ENCODE assay signal across 14 cellular contexts in the genomic region with DNA sequence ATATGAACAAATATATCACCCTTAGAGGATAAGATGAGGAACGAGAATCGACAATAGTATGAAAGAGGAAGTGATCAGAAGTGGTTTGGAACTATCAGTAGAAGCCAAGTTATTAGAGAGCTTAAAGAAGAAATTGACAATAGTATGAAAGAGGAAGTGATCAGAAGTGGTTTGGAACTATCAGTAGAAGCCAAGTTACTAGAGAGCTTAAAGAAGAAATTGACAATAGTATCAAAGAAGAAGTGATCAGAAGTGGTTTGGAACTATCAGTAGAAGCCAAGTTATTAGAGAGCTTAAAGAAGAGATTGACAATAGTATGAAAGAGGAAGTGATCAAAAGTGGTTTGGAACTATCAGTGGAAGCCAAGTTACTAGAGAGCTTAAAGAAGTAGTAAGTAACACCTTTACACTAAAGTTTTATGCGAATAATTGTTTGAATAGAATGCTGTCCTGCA.
DNase-seq lines count a peak whose midpoint lies in the region; ATAC-seq, FAIRE-seq and TF ChIP-seq lines count a peak whose summit lies in the region.
"Had no signal": no experiment of that assay in that cellular context is flagged by ENCODE, and none has a peak within 500 bp of the region (broad histone marks: within the 10 kb centered on the region; RNA-seq: fewer than 3 reads in every experiment).

No MANE protein-coding gene starts in this region.

- TF ChIP-seq CTCF in GM10266 (IDR thresholded peaks at IDR 0.05; ENCODE audit: control insufficient read depth, insufficient read depth, low read depth, missing control alignments) (no peak), chondrocyte (IDR thresholded peaks at IDR 0.05) (no peak)

- H3K27ac Mint-ChIP-seq in chondrocyte (ENCODE audit: unreplicated experiment): no peak overlapping the region
- H3K27ac Mint-ChIP-seq: stimulated activated effector memory CD8-positive, alpha-beta T cell treated with anti-CD3 and anti-CD28 coated beads, Interleukin-12 subunit alpha, Interleukin-12 subunit beta, amount 100 ng/mL, for 72 hours had no signal

- no peaks in the 10 kb centered on the region for H3K27me3 Mint-ChIP-seq in chondrocyte (ENCODE audit: low read depth)

- peaks cover 2% of the 10 kb centered on the region for H3K36me3 Mint-ChIP-seq in chondrocyte (ENCODE audit: low read depth)
- H3K36me3 Mint-ChIP-seq: stimulated activated effector memory CD8-positive, alpha-beta T cell treated with anti-CD3 and anti-CD28 coated beads, Interleukin-12 subunit alpha, Interleukin-12 subunit beta, amount 100 ng/mL, for 72 hours had no signal

- peak; percentile 4 for DNase-seq in GM10266 (ENCODE audit: extremely low spot score)
- no peak for DNase-seq in frontal cortex (ENCODE audit: low spot score in 2 of 2)
- no peak for DNase-seq in NCI-H2081 (lab: John Stamatoyannopoulos, UW)
- no peak for DNase-seq in chondrocyte (ENCODE audit: low spot score)
- no peak for DNase-seq in activated T-cell treated with anti-CD3 and anti-CD28 coated beads for 4 hours
- DNase-seq: activated CD8-positive, alpha-beta memory T cell treated with anti-CD3 and anti-CD28 coated beads, Interleukin-2, amount 50 U/mL, for 4 hours; heart left ventricle; KBM-7; left ventricle myocardium superior; occipital lobe had no signal

- peaks cover 10% of the 10 kb centered on the region for H3K4me1 Mint-ChIP-seq in chondrocyte (ENCODE audit: low read depth)

- FAIRE-seq in frontal cortex (lab: Jason Lieb, UNC): no peak

- no peak overlapping the region for H3K4me3 Mint-ChIP-seq in chondrocyte (ENCODE audit: unreplicated experiment)
- H3K4me3 Mint-ChIP-seq: stimulated activated effector memory CD8-positive, alpha-beta T cell treated with anti-CD3 and anti-CD28 coated beads, Interleukin-12 subunit alpha, Interleukin-12 subunit beta, amount 100 ng/mL, for 72 hours had no signal

- peak; percentile 63 for ATAC-seq in GM19328 (IDR thresholded peaks at IDR 0.05; ENCODE audit: unreplicated experiment)
- peak; percentile 66 for ATAC-seq in HG02678 (IDR thresholded peaks at IDR 0.05; ENCODE audit: unreplicated experiment)
- ATAC-seq in HG03457 (IDR thresholded peaks at IDR 0.05; ENCODE audit: unreplicated experiment): peak; percentile 66
- ATAC-seq: heart left ventricle; left ventricle myocardium superior; stimulated activated effector memory CD8-positive, alpha-beta T cell treated with anti-CD3 and anti-CD28 coated beads, Interleukin-12 subunit alpha, Interleukin-12 subunit beta, amount 100 ng/mL, for 72 hours had no signal

- H3K9me3 Mint-ChIP-seq in chondrocyte (ENCODE audit: low read depth): no peaks in the 10 kb centered on the region
- H3K9me3 Mint-ChIP-seq: stimulated activated effector memory CD8-positive, alpha-beta T cell treated with anti-CD3 and anti-CD28 coated beads, Interleukin-12 subunit alpha, Interleukin-12 subunit beta, amount 100 ng/mL, for 72 hours had no signal
